Comparison of ENCODE assay signal across 23 cellular contexts in genomic region chr16:13463619-13464018, GRCh38.
A peak's percentile ranks its signal among the peaks of the same experiment; 100 is the strongest.
DNase-seq lines count a peak whose midpoint lies in the region; ATAC-seq, FAIRE-seq and TF ChIP-seq lines count a peak whose summit lies in the region.
"Had no signal": no experiment of that assay in that cellular context is flagged by ENCODE, and none has a peak within 500 bp of the region (broad histone marks: within the 10 kb centered on the region; RNA-seq: fewer than 3 reads in every experiment).

No MANE protein-coding gene starts in this region.

- H3K9ac ChIP-seq in liver (ENCODE audit: low read depth in 1 of 2, low read length in 2 of 2) = no peak overlapping the region
- H3K9ac ChIP-seq in HepG2 (ENCODE audit: insufficient read depth, low read depth, low read length) = no peak overlapping the region
- no peak overlapping the region for H3K9ac ChIP-seq in mammary epithelial cell (ENCODE audit: insufficient read depth, low read length)
- H3K9ac ChIP-seq: BLaER1 treated with 17β-estradiol and CSF1 and Interleukin-3, amounts not matched to agents 10 nM and 100 nM had no signal

- H3K36me3 ChIP-seq in liver (ENCODE audit: control insufficient read depth in 4 of 4, insufficient read depth in 3 of 4, low read depth in 1 of 4, low read length in 3 of 4) (no peaks in the 10 kb centered on the region), HepG2 (replicated peaks in 1 of 2; ENCODE audit: control insufficient read depth in 1 of 2, insufficient read depth in 2 of 2, low read length in 2 of 2) (no peaks in the 10 kb centered on the region), mammary epithelial cell (ENCODE audit: insufficient read depth, low read length) (no peaks in the 10 kb centered on the region)
- H3K36me3 ChIP-seq: BE2C; BLaER1 treated with 17β-estradiol and CSF1 and Interleukin-3, amounts not matched to agents 10 nM and 100 nM had no signal

- 27% methylated on average over 5 of the region's 5 CpGs for WGBS in liver
- WGBS in HepG2 (ENCODE audit: low lambda C conversion rate) = 3% methylated on average over 5 of the region's 5 CpGs
- 18% methylated on average over 5 of the region's 5 CpGs for WGBS in mammary epithelial cell (ENCODE audit: low coverage, missing lambda C conversion rate)

- H3K9me3 ChIP-seq in liver (ENCODE audit: control insufficient read depth in 4 of 4, low read length in 3 of 4) (no peaks in the 10 kb centered on the region), HepG2 (ENCODE audit: low read length) (no peaks in the 10 kb centered on the region), mammary epithelial cell (replicated peaks; ENCODE audit: insufficient read depth, low read length) (no peaks in the 10 kb centered on the region)
- H3K9me3 ChIP-seq: A549; BE2C; BLaER1 treated with 17β-estradiol and CSF1 and Interleukin-3, amounts not matched to agents 10 nM and 100 nM had no signal

- H3K4me1 ChIP-seq in liver (ENCODE audit: control insufficient read depth in 4 of 4, insufficient read depth in 4 of 4, low read length in 3 of 4) (peaks cover 0 to 8% (median 4%) of the 10 kb centered on the region in 4 donors), HepG2 (ENCODE audit: insufficient read depth, low read length) (no peaks in the 10 kb centered on the region), mammary epithelial cell (ENCODE audit: insufficient read depth, low read length) (no peaks in the 10 kb centered on the region)
- H3K4me1 ChIP-seq: A549; BE2C; BLaER1 treated with 17β-estradiol and CSF1 and Interleukin-3, amounts not matched to agents 10 nM and 100 nM had no signal

- CTCF ChIA-PET in HepG2 (lab: Yijun Ruan, JAX; ENCODE audit: low intra/inter-chr PET ratio, low total read pairs) (no interaction called here), mammary epithelial cell (lab: Charles Lee; ENCODE audit: low non-redundant PET) (interaction anchor here (0.5 to 0.8 kb wide), 2 partner anchors 11 to 150 kb away, joined by 3 read pairs; no protein-coding TSS in a partner anchor)

- intact Hi-C loops in HepG2 (cut with micrococcal nuclease; ENCODE audit: unreplicated experiment) = no loop called here
- intact Hi-C loops in mammary epithelial cell (cut with micrococcal nuclease) = no loop called here

- H3K27ac ChIP-seq in liver (ENCODE audit: low read depth in 1 of 2, low read length in 2 of 2) (no peak overlapping the region), HepG2 (ENCODE audit: extremely low read length, insufficient read depth, low read length) (no peak overlapping the region), mammary epithelial cell (ENCODE audit: insufficient read depth, low read depth, low read length) (no peak overlapping the region)
- H3K27ac ChIP-seq: A549; BLaER1 treated with 17β-estradiol and CSF1 and Interleukin-3, amounts not matched to agents 10 nM and 100 nM had no signal

- TF ChIP-seq EP300 in HepG2 (IDR thresholded peaks at IDR 0.05; ENCODE audit: low read depth in 2 of 2, low read length in 2 of 2) (no peak), HepG2 (CRISPR knock-in tag; IDR thresholded peaks at IDR 0.05; ENCODE audit: borderline replicate concordance) (no peak)

- DNase-seq in HepG2 (ENCODE audit: low spot score) (no peak), mammary epithelial cell (no peak), retina (peak; percentile 15), amygdala (lab: John Stamatoyannopoulos, UW) (no peak), GM19238 (ENCODE audit: insufficient read length, low spot score) (no peak)
- DNase-seq: 8988T; ACHN; AML-193; BE2C; CD4-positive, alpha-beta T cell; CD8-positive, alpha-beta memory T cell; DMS 273 treated with DMSO at 0.1 percent for 48 hours; DMS79; EL; GDM1; H9 had no signal

- no peak overlapping the region for H2AFZ ChIP-seq in HepG2 (ENCODE audit: low read length)
- peak overlapping the region; percentile 26 for H2AFZ ChIP-seq in mammary epithelial cell (ENCODE audit: low read depth, low read length)
- H2AFZ ChIP-seq: GM23338 had no signal

- TF ChIP-seq RAD21 in liver (IDR thresholded peaks at IDR 0.05) (peak; percentile 49 to 59), HepG2 (CRISPR knock-in tag; IDR thresholded peaks at IDR 0.05) (no peak)

- FAIRE-seq in HepG2 (lab: Jason Lieb, UNC) = no peak
- FAIRE-seq: A549, D721Med, GM12878 had no signal

- TF ChIP-seq CTCF in liver (IDR thresholded peaks at IDR 0.05; ENCODE audit: low read depth, low read length, missing input control) (peak; percentile 29), HepG2 (CRISPR knock-in tag; IDR thresholded peaks at IDR 0.05) (no peak), mammary epithelial cell (conservative IDR thresholded peaks at IDR 0.05 in 1 of 2, IDR thresholded peaks at IDR 0.05 in 1 of 2; ENCODE audit: extremely low read depth in 1 of 2, insufficient read depth in 1 of 2, low read depth in 1 of 2, low read length in 2 of 2) (peak in 1 of 2 donors; percentile 25)

- no peaks in the 10 kb centered on the region for H3K27me3 ChIP-seq in liver (ENCODE audit: control insufficient read depth in 4 of 4, insufficient read depth in 4 of 4, low read length in 3 of 4)
- H3K27me3 ChIP-seq in HepG2 (ENCODE audit: control insufficient read depth in 1 of 2, insufficient read depth in 2 of 2, low read length in 2 of 2) = no peaks in the 10 kb centered on the region
- no peaks in the 10 kb centered on the region for H3K27me3 ChIP-seq in mammary epithelial cell (ENCODE audit: insufficient read depth, low read length)
- H3K27me3 ChIP-seq: BE2C; BLaER1 treated with 17β-estradiol and CSF1 and Interleukin-3, amounts not matched to agents 10 nM and 100 nM had no signal

- no peak for TF ChIP-seq POLR2A in HepG2 (IDR thresholded peaks at IDR 0.05; ENCODE audit: insufficient read depth in 1 of 2, low read depth in 2 of 2, low read length in 2 of 2)

- in situ Hi-C loops in HepG2 (cut with HindIII; ENCODE audit: extremely low pct_ligation_motif_present, low pct_unique_long_range_greater_than_20kb) (no loop called here), mammary epithelial cell (cut with MboI; ENCODE audit: low sequenced_read_pairs in 2 of 2) (no loop called here)

- dilution Hi-C loops in mammary epithelial cell (cut with HindIII; ENCODE audit: low sequenced_read_pairs) = no loop called here

- H3K4me2 ChIP-seq in HepG2 (ENCODE audit: low read depth, low read length) = no peak overlapping the region
- no peak overlapping the region for H3K4me2 ChIP-seq in mammary epithelial cell (ENCODE audit: insufficient read depth, low read depth, low read length)
- H3K4me2 ChIP-seq: A549; BLaER1 treated with 17β-estradiol and CSF1 and Interleukin-3, amounts not matched to agents 10 nM and 100 nM; GM23338 had no signal

- no peak for ATAC-seq in HepG2
- ATAC-seq: A549, GM12878, GM23338, HCT116 had no signal

- H4K20me1 ChIP-seq in HepG2 (ENCODE audit: insufficient read depth, low read length) = no peaks in the 10 kb centered on the region
- H4K20me1 ChIP-seq in mammary epithelial cell (ENCODE audit: insufficient read depth, low read length) = no peaks in the 10 kb centered on the region
- H4K20me1 ChIP-seq: BLaER1 treated with 17β-estradiol and CSF1 and Interleukin-3, amounts not matched to agents 10 nM and 100 nM had no signal

- POLR2A ChIA-PET in HepG2 (lab: Yijun Ruan, JAX) = no interaction called here

- no peaks in the 10 kb centered on the region for H3K79me2 ChIP-seq in HepG2 (ENCODE audit: insufficient read depth, low read length)
- H3K79me2 ChIP-seq in mammary epithelial cell (ENCODE audit: insufficient read depth, low read length) = no peaks in the 10 kb centered on the region

- no peak overlapping the region for H3K4me3 ChIP-seq in liver (ENCODE audit: low read depth in 1 of 3, low read length in 3 of 3)
- H3K4me3 ChIP-seq in HepG2 (replicated peaks in 1 of 3; ENCODE audit: insufficient read depth in 1 of 3, low read depth in 2 of 3, low read length in 3 of 3) = no peak overlapping the region
- H3K4me3 ChIP-seq in mammary epithelial cell (replicated peaks in 1 of 3; ENCODE audit: insufficient read depth in 1 of 3, low read depth in 2 of 3, low read length in 3 of 3) = no peak overlapping the region
- H3K4me3 ChIP-seq: A549; BLaER1 treated with 17β-estradiol and CSF1 and Interleukin-3, amounts not matched to agents 10 nM and 100 nM; GM12878; GM23338 had no signal

- no TSS peak for BruUV-seq in HepG2 (replicated peaks; lab: Mats Ljungman, UMichigan)
- no TSS peak for BruUV-seq in mammary epithelial cell (replicated peaks; lab: Mats Ljungman, UMichigan)

TF ChIP-seq in liver, 16 proteins besides CTCF, POLR2A, EP300 and RAD21 (continues in another document):
- TF ChIP-seq SP1 (IDR thresholded peaks at IDR 0.05) (peak; percentile 14), RXRA (IDR thresholded peaks at IDR 0.05) (peak in 1 of 2 donors; percentile 69), EGR1 (IDR thresholded peaks at IDR 0.05; ENCODE audit: low read depth in 2 of 2) (peak in 1 of 2 donors; percentile 76), JUND (IDR thresholded peaks at IDR 0.05) (peak in 1 of 2 donors; percentile 74), TAF1 (conservative IDR thresholded peaks at IDR 0.05) (no peak)
- TF ChIP-seq, protein P1, sequence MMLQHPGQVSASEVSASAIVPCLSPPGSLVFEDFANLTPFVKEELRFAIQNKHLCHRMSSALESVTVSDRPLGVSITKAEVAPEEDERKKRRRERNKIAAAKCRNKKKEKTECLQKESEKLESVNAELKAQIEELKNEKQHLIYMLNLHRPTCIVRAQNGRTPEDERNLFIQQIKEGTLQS (IDR thresholded peaks at IDR 0.05) = no peak

TF ChIP-seq in HepG2, 621 proteins besides CTCF, POLR2A, EP300 and RAD21 (continues in another document):
- TF ChIP-seq MTA1 (CRISPR knock-in tag; IDR thresholded peaks at IDR 0.05; ENCODE audit: borderline replicate concordance) (no peak), ZFY (CRISPR knock-in tag; IDR thresholded peaks at IDR 0.05) (no peak), ZNF33B (CRISPR knock-in tag; IDR thresholded peaks at IDR 0.05) (no peak)
- TF ChIP-seq, protein P2, sequence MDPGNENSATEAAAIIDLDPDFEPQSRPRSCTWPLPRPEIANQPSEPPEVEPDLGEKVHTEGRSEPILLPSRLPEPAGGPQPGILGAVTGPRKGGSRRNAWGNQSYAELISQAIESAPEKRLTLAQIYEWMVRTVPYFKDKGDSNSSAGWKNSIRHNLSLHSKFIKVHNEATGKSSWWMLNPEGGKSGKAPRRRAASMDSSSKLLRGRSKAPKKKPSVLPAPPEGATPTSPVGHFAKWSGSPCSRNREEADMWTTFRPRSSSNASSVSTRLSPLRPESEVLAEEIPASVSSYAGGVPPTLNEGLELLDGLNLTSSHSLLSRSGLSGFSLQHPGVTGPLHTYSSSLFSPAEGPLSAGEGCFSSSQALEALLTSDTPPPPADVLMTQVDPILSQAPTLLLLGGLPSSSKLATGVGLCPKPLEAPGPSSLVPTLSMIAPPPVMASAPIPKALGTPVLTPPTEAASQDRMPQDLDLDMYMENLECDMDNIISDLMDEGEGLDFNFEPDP (CRISPR knock-in tag; conservative IDR thresholded peaks at IDR 0.05) = no peak
